1 cellular context compared by ENCODE assay signal in the genomic region with DNA sequence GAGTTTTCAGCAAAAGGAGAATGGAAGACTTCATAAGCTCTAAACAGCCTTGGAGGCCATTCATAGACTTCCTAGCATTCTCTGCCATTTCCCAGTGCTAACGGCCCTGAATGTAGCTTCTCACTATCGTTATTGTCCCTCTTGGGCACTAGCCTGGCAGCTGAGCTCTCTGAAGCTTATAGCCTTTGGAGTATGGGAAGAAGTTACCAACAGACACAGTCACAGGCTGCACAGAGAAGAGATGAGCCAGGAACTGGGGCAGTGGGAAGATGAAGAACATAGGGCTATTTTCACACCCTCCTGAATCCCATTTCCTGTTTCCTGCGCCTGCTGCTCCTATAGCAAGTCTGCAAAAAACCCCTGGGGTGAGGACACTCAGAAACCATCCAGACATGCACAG.
TF ChIP-seq lines count a peak whose summit lies in the region.

No MANE protein-coding gene starts in this region.

TF ChIP-seq in K562, 482 proteins besides CTCF, POLR2A, EP300 and RAD21 (continued from another document and continues in another):
- TF ChIP-seq, protein P1, sequence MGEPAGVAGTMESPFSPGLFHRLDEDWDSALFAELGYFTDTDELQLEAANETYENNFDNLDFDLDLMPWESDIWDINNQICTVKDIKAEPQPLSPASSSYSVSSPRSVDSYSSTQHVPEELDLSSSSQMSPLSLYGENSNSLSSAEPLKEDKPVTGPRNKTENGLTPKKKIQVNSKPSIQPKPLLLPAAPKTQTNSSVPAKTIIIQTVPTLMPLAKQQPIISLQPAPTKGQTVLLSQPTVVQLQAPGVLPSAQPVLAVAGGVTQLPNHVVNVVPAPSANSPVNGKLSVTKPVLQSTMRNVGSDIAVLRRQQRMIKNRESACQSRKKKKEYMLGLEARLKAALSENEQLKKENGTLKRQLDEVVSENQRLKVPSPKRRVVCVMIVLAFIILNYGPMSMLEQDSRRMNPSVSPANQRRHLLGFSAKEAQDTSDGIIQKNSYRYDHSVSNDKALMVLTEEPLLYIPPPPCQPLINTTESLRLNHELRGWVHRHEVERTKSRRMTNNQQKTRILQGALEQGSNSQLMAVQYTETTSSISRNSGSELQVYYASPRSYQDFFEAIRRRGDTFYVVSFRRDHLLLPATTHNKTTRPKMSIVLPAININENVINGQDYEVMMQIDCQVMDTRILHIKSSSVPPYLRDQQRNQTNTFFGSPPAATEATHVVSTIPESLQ (CRISPR knock-in tag; IDR thresholded peaks at IDR 0.05), result no peak
- TF ChIP-seq, protein P2, sequence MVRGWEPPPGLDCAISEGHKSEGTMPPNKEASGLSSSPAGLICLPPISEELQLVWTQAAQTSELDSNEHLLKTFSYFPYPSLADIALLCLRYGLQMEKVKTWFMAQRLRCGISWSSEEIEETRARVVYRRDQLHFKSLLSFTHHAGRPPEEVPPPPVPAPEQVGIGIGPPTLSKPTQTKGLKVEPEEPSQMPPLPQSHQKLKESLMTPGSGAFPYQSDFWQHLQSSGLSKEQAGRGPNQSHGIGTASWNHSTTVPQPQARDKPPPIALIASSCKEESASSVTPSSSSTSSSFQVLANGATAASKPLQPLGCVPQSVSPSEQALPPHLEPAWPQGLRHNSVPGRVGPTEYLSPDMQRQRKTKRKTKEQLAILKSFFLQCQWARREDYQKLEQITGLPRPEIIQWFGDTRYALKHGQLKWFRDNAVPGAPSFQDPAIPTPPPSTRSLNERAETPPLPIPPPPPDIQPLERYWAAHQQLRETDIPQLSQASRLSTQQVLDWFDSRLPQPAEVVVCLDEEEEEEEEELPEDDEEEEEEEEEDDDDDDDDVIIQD (CRISPR knock-in tag; IDR thresholded peaks at IDR 0.05), result no peak
- TF ChIP-seq MCM3 (IDR thresholded peaks at IDR 0.05) (no peak), EP400 (IDR thresholded peaks at IDR 0.05) (no peak), PTRF (tag; IDR thresholded peaks at IDR 0.05) (no peak), PHTF2 (CRISPR knock-in tag; IDR thresholded peaks at IDR 0.05) (no peak), CEBPG (CRISPR knock-in tag; IDR thresholded peaks at IDR 0.05) (no peak), CEBPG (tag; conservative IDR thresholded peaks at IDR 0.05 in 1 of 2, IDR thresholded peaks at IDR 0.05 in 1 of 2) (no peak), RBM14 (IDR thresholded peaks at IDR 0.05; ENCODE audit: borderline replicate concordance, insufficient read depth, low read depth, low read length) (no peak), MAZ (CRISPR knock-in tag; conservative IDR thresholded peaks at IDR 0.05 in 1 of 2, IDR thresholded peaks at IDR 0.05 in 1 of 2) (0 out of 4 replicates have a peak, but pooled peaks of 1 of the 2 experiments have one; percentile 28), ZNF707 (CRISPR knock-in tag; conservative IDR thresholded peaks at IDR 0.05) (no peak), NFXL1 (CRISPR knock-in tag; IDR thresholded peaks at IDR 0.05) (no peak), SREBF2 (CRISPR knock-in tag; IDR thresholded peaks at IDR 0.05) (no peak), ELF2 (CRISPR knock-in tag; IDR thresholded peaks at IDR 0.05) (no peak), PHF8 (IDR thresholded peaks at IDR 0.05; ENCODE audit: borderline replicate concordance, low read length) (no peak), SMAD4 (CRISPR knock-in tag; conservative IDR thresholded peaks at IDR 0.05) (0 out of 2 replicates have a peak, but pooled peaks have one; percentile 24), GTF2E2 (tag; IDR thresholded peaks at IDR 0.05) (no peak), ZNF764 (CRISPR knock-in tag; IDR thresholded peaks at IDR 0.05; ENCODE audit: low read depth) (no peak), SPI1 (IDR thresholded peaks at IDR 0.05; ENCODE audit: borderline replicate concordance, low read depth, low read length) (0 out of 2 replicates have a peak, but pooled peaks have one; percentile 25), KDM5B (IDR thresholded peaks at IDR 0.05; ENCODE audit: insufficient replicate concordance, low read depth, low read length) (no peak), ZNF24 (IDR thresholded peaks at IDR 0.05) (no peak), JUND (IDR thresholded peaks at IDR 0.05; ENCODE audit: borderline replicate concordance, low read depth, low read length) (no peak), JUND (tag; IDR thresholded peaks at IDR 0.05; ENCODE audit: borderline replicate concordance, low read depth, low read length) (no peak), FUS (optimal IDR thresholded peaks at IDR 0.05; ENCODE audit: low read depth, low read length) (no peak), HMG20B (CRISPR knock-in tag; IDR thresholded peaks at IDR 0.05) (no peak), NR4A1 (CRISPR knock-in tag; IDR thresholded peaks at IDR 0.05) (0 out of 2 replicates have a peak, but pooled peaks have one; percentile 29), NR4A1 (tag; IDR thresholded peaks at IDR 0.05) (no peak), TBP (optimal IDR thresholded peaks at IDR 0.05; ENCODE audit: low read depth, low read length) (no peak), PYGO2 (tag; IDR thresholded peaks at IDR 0.05) (no peak), DDX20 (tag; IDR thresholded peaks at IDR 0.05; ENCODE audit: low read depth) (no peak), SIX5 (IDR thresholded peaks at IDR 0.05; ENCODE audit: borderline replicate concordance in 1 of 2, insufficient read depth in 1 of 2, low read depth in 1 of 2, low read length in 2 of 2) (no peak), ELF1 (tag; IDR thresholded peaks at IDR 0.05) (0 out of 2 replicates have a peak, but pooled peaks have one; percentile 15), SMARCB1 (IDR thresholded peaks at IDR 0.05; ENCODE audit: insufficient read length, low read depth) (no peak), NCOA4 (IDR thresholded peaks at IDR 0.05; ENCODE audit: partially characterized antibody) (no peak), ZNF57 (CRISPR knock-in tag; IDR thresholded peaks at IDR 0.05) (0 out of 2 replicates have a peak, but pooled peaks have one; percentile 11), NEUROD1 (IDR thresholded peaks at IDR 0.05; ENCODE audit: borderline replicate concordance, low read depth, low read length, partially characterized antibody) (no peak), ZNF79 (CRISPR knock-in tag; IDR thresholded peaks at IDR 0.05; ENCODE audit: low read depth) (no peak), SMARCA4 (IDR thresholded peaks at IDR 0.05) (no peak), ZFPM2 (CRISPR knock-in tag; IDR thresholded peaks at IDR 0.05) (no peak), ZNF143 (CRISPR knock-in tag; IDR thresholded peaks at IDR 0.05) (no peak), FOXJ3 (CRISPR knock-in tag; IDR thresholded peaks at IDR 0.05) (no peak), GABPA (tag; conservative IDR thresholded peaks at IDR 0.05; ENCODE audit: low read depth) (no peak; the same call in 1 of the 2 replicates), ELF4 (CRISPR knock-in tag; IDR thresholded peaks at IDR 0.05) (no peak), HMG20A (CRISPR knock-in tag; conservative IDR thresholded peaks at IDR 0.05) (peak; percentile 22; the same call in 1 of the 2 replicates), ZBTB17 (CRISPR knock-in tag; IDR thresholded peaks at IDR 0.05) (0 out of 2 replicates have a peak, but pooled peaks have one; percentile 21), ZNF197 (CRISPR knock-in tag; IDR thresholded peaks at IDR 0.05; ENCODE audit: low read depth) (no peak), RBM22 (IDR thresholded peaks at IDR 0.05; ENCODE audit: low read depth, low read length, poor library complexity, severe bottlenecking) (no peak)
- TF ChIP-seq, protein P3, sequence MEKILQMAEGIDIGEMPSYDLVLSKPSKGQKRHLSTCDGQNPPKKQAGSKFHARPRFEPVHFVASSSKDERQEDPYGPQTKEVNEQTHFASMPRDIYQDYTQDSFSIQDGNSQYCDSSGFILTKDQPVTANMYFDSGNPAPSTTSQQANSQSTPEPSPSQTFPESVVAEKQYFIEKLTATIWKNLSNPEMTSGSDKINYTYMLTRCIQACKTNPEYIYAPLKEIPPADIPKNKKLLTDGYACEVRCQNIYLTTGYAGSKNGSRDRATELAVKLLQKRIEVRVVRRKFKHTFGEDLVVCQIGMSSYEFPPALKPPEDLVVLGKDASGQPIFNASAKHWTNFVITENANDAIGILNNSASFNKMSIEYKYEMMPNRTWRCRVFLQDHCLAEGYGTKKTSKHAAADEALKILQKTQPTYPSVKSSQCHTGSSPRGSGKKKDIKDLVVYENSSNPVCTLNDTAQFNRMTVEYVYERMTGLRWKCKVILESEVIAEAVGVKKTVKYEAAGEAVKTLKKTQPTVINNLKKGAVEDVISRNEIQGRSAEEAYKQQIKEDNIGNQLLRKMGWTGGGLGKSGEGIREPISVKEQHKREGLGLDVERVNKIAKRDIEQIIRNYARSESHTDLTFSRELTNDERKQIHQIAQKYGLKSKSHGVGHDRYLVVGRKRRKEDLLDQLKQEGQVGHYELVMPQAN (IDR thresholded peaks at IDR 0.05; ENCODE audit: borderline replicate concordance), result no peak
- TF ChIP-seq, protein P4, sequence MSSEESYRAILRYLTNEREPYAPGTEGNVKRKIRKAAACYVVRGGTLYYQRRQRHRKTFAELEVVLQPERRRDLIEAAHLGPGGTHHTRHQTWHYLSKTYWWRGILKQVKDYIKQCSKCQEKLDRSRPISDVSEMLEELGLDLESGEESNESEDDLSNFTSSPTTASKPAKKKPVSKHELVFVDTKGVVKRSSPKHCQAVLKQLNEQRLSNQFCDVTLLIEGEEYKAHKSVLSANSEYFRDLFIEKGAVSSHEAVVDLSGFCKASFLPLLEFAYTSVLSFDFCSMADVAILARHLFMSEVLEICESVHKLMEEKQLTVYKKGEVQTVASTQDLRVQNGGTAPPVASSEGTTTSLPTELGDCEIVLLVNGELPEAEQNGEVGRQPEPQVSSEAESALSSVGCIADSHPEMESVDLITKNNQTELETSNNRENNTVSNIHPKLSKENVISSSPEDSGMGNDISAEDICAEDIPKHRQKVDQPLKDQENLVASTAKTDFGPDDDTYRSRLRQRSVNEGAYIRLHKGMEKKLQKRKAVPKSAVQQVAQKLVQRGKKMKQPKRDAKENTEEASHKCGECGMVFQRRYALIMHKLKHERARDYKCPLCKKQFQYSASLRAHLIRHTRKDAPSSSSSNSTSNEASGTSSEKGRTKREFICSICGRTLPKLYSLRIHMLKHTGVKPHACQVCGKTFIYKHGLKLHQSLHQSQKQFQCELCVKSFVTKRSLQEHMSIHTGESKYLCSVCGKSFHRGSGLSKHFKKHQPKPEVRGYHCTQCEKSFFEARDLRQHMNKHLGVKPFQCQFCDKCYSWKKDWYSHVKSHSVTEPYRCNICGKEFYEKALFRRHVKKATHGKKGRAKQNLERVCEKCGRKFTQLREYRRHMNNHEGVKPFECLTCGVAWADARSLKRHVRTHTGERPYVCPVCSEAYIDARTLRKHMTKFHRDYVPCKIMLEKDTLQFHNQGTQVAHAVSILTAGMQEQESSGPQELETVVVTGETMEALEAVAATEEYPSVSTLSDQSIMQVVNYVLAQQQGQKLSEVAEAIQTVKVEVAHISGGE (CRISPR knock-in tag; IDR thresholded peaks at IDR 0.05), result no peak
- TF ChIP-seq, protein P5, sequence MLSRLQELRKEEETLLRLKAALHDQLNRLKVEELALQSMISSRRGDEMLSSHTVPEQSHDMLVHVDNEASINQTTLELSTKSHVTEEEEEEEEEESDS (CRISPR knock-in tag; IDR thresholded peaks at IDR 0.05), result no peak
- TF ChIP-seq, protein P6, sequence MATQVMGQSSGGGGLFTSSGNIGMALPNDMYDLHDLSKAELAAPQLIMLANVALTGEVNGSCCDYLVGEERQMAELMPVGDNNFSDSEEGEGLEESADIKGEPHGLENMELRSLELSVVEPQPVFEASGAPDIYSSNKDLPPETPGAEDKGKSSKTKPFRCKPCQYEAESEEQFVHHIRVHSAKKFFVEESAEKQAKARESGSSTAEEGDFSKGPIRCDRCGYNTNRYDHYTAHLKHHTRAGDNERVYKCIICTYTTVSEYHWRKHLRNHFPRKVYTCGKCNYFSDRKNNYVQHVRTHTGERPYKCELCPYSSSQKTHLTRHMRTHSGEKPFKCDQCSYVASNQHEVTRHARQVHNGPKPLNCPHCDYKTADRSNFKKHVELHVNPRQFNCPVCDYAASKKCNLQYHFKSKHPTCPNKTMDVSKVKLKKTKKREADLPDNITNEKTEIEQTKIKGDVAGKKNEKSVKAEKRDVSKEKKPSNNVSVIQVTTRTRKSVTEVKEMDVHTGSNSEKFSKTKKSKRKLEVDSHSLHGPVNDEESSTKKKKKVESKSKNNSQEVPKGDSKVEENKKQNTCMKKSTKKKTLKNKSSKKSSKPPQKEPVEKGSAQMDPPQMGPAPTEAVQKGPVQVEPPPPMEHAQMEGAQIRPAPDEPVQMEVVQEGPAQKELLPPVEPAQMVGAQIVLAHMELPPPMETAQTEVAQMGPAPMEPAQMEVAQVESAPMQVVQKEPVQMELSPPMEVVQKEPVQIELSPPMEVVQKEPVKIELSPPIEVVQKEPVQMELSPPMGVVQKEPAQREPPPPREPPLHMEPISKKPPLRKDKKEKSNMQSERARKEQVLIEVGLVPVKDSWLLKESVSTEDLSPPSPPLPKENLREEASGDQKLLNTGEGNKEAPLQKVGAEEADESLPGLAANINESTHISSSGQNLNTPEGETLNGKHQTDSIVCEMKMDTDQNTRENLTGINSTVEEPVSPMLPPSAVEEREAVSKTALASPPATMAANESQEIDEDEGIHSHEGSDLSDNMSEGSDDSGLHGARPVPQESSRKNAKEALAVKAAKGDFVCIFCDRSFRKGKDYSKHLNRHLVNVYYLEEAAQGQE (CRISPR knock-in tag; IDR thresholded peaks at IDR 0.05; ENCODE audit: low read depth), result 0 out of 2 replicates have a peak, but pooled peaks have one; percentile 34
- TF ChIP-seq, protein P7, sequence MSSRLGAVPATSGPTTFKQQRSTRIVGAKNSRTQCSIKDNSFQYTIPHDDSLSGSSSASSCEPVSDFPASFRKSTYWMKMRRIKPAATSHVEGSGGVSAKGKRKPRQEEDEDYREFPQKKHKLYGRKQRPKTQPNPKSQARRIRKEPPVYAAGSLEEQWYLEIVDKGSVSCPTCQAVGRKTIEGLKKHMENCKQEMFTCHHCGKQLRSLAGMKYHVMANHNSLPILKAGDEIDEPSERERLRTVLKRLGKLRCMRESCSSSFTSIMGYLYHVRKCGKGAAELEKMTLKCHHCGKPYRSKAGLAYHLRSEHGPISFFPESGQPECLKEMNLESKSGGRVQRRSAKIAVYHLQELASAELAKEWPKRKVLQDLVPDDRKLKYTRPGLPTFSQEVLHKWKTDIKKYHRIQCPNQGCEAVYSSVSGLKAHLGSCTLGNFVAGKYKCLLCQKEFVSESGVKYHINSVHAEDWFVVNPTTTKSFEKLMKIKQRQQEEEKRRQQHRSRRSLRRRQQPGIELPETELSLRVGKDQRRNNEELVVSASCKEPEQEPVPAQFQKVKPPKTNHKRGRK (tag; IDR thresholded peaks at IDR 0.05), result no peak
- TF ChIP-seq, protein P8, sequence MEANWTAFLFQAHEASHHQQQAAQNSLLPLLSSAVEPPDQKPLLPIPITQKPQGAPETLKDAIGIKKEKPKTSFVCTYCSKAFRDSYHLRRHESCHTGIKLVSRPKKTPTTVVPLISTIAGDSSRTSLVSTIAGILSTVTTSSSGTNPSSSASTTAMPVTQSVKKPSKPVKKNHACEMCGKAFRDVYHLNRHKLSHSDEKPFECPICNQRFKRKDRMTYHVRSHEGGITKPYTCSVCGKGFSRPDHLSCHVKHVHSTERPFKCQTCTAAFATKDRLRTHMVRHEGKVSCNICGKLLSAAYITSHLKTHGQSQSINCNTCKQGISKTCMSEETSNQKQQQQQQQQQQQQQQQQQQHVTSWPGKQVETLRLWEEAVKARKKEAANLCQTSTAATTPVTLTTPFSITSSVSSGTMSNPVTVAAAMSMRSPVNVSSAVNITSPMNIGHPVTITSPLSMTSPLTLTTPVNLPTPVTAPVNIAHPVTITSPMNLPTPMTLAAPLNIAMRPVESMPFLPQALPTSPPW (CRISPR knock-in tag; IDR thresholded peaks at IDR 0.05), result no peak
